ENCODE assay signal across 26 cellular contexts in the genomic region with DNA sequence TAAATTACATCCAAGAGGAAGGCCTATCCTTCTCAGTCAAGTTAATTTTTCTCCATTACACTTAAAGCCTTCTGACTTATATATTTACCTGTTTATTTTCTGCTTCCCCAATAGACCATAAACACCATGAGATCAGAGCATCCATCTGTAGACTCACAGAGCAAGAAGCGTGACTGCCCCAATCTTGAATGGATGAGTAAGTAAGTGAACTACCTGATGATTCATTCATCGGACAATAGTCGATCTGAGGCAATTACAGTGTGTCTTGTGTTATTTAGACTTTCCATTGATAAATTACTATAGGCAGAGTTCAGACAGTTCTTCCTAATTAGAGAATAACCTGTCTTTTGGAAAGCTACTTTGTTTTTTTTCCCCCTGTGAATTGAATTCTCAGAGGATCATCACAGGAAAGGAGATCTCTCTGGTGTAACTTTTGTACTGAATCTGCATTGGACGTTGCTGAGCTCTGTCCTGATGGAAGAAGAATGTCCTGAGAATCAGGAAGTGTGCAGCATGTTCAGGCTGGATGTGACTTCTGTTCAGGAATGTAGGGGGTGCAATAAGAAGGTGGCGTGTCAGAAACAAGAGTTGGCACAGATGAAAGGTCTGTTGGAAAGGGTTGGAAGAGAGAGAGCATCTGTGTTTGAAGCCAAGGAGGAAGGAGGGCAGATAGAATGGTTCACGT.
DNase-seq lines count a peak whose midpoint lies in the region; ATAC-seq, FAIRE-seq and TF ChIP-seq lines count a peak whose summit lies in the region.
"Had no signal": no experiment of that assay in that cellular context is flagged by ENCODE, and none has a peak within 500 bp of the region (broad histone marks: within the 10 kb centered on the region; RNA-seq: fewer than 3 reads in every experiment).

No MANE protein-coding gene starts in this region.

- no peak for DNase-seq in H54 (ENCODE audit: insufficient read length, low spot score)
- DNase-seq in RWPE1 (ENCODE audit: low spot score): peak; percentile 60
- DNase-seq in epithelial cell of prostate (ENCODE audit: low read depth, low spot score): peak; percentile 40
- DNase-seq in mesenchymal stem cell: no peak
- no peak for DNase-seq in GM10248 (ENCODE audit: extremely low spot score)
- no peak for DNase-seq in SW 1271 (lab: John Stamatoyannopoulos, UW)
- no peak for DNase-seq in T-helper 9 cell
- DNase-seq: activated CD8-positive, alpha-beta memory T cell treated with anti-CD3 and anti-CD28 coated beads for 24 hours; activated gamma-delta T cell treated with Interleukin-2 at 50 U/mL for 16 hours; CD8-positive, alpha-beta T cell; DMS79; foreskin fibroblast; heart right ventricle; left cardiac atrium; NCI-H2029 treated with DMSO at 0.1 percent for 48 hours; NCI-H2227 treated with DMSO at 0.1 percent for 48 hours; ovary; Peyer's patch; retina; small intestine; stimulated activated CD8-positive, alpha-beta memory T cell treated with anti-CD3 and anti-CD28 coated beads, Interleukin-4, amount 100 ng/mL, for 48 hours; stomach; T-helper 17 cell; thyroid gland had no signal

- no peak overlapping the region for H3K23ac ChIP-seq in mesenchymal stem cell (ENCODE audit: low read length in 2 of 2)

- no peaks in the 10 kb centered on the region for H3K4me1 ChIP-seq in mesenchymal stem cell (ENCODE audit: control insufficient read depth, insufficient read depth, low read depth, low read length)
- H3K4me1 ChIP-seq: heart right ventricle, Peyer's patch, stomach, thyroid gland had no signal

- no peak overlapping the region for H2BK5ac ChIP-seq in mesenchymal stem cell (ENCODE audit: low read depth, low read length, poor library complexity, severe bottlenecking)

- no peak overlapping the region for H3K4ac ChIP-seq in mesenchymal stem cell (ENCODE audit: low read depth in 1 of 2, low read length in 2 of 2)

- no peak for TF ChIP-seq POLR2A in H54 (IDR thresholded peaks at IDR 0.05; ENCODE audit: low read depth, low read length)

- H3K9ac ChIP-seq in mesenchymal stem cell (ENCODE audit: low read length): no peak overlapping the region

- no peak overlapping the region for H2BK120ac ChIP-seq in mesenchymal stem cell (ENCODE audit: low read depth, low read length)

- no peak overlapping the region for H3K14ac ChIP-seq in mesenchymal stem cell (ENCODE audit: low read length in 2 of 2)

- no peaks in the 10 kb centered on the region for H3K36me3 ChIP-seq in mesenchymal stem cell (ENCODE audit: control insufficient read depth in 1 of 2, insufficient read depth in 2 of 2, low read depth in 1 of 2, low read length in 2 of 2)
- H3K36me3 ChIP-seq: heart right ventricle, ovary, Peyer's patch, stomach, thyroid gland had no signal

- POLR2A ChIA-PET in RWPE1 (lab: Yijun Ruan, JAX; ENCODE audit: low non-redundant PET) (no interaction called here), GM10248 (lab: Yijun Ruan, JAX) (no interaction called here)

- no peak overlapping the region for H2BK15ac ChIP-seq in mesenchymal stem cell (ENCODE audit: low read depth, poor library complexity, severe bottlenecking)

- no peak overlapping the region for H2BK12ac ChIP-seq in mesenchymal stem cell (ENCODE audit: low read length in 2 of 2)

- H4K8ac ChIP-seq in mesenchymal stem cell (ENCODE audit: low read length): no peak overlapping the region

- ATAC-seq in GM19397 (IDR thresholded peaks at IDR 0.05; ENCODE audit: unreplicated experiment): no peak
- ATAC-seq: CD8-positive, alpha-beta T cell; heart right ventricle; left cardiac atrium; T-helper 17 cell had no signal

- CTCF ChIA-PET in RWPE1 (lab: Yijun Ruan, JAX) (no interaction called here), GM10248 (lab: Yijun Ruan, JAX) (no interaction called here)

- TF ChIP-seq CTCF in RWPE1 (conservative IDR thresholded peaks at IDR 0.05; ENCODE audit: low read depth) (no peak), GM10248 (IDR thresholded peaks at IDR 0.05; ENCODE audit: control extremely low read depth, extremely low read depth, low read depth, missing control alignments) (no peak)

- WGBS in mesenchymal stem cell: 71% methylated on average over 5 of the region's 6 CpGs

- H2AK5ac ChIP-seq in mesenchymal stem cell (ENCODE audit: low read length, severe bottlenecking): no peak overlapping the region

- H3K79me1 ChIP-seq in mesenchymal stem cell (replicated peaks; ENCODE audit: low read length, poor library complexity, severe bottlenecking): no peaks in the 10 kb centered on the region

- peak overlapping the region; percentile 27 for H4K91ac ChIP-seq in mesenchymal stem cell (ENCODE audit: low read length)

- no peak overlapping the region for H2AFZ ChIP-seq in mesenchymal stem cell (ENCODE audit: low read depth, low read length)

- no peak overlapping the region for H3K4me2 ChIP-seq in mesenchymal stem cell (ENCODE audit: low read length, poor library complexity, severe bottlenecking)

- H3K4me3 ChIP-seq in mesenchymal stem cell (ENCODE audit: insufficient read depth in 1 of 2, low read depth in 1 of 2, low read length in 2 of 2): no peak overlapping the region
- H3K4me3 ChIP-seq: heart right ventricle, ovary, Peyer's patch, stomach, thyroid gland had no signal

- H3K18ac ChIP-seq in mesenchymal stem cell (ENCODE audit: low read depth in 1 of 2, low read length in 2 of 2): no peak overlapping the region

- peak; percentile 76 for FAIRE-seq in H54 (lab: Jason Lieb, UNC)
- FAIRE-seq: endothelial cell of umbilical vein, small intestine had no signal

- H3K9me3 ChIP-seq in mesenchymal stem cell (ENCODE audit: control insufficient read depth, low read length): peaks cover 5% of the 10 kb centered on the region
- H3K9me3 ChIP-seq: ovary, Peyer's patch, thyroid gland had no signal

- H3K27ac ChIP-seq in RWPE1 (no peak overlapping the region), epithelial cell of prostate (peak overlapping the region; percentile 68), mesenchymal stem cell (ENCODE audit: low read length, poor library complexity, severe bottlenecking) (no peak overlapping the region)
- H3K27ac ChIP-seq: heart right ventricle, ovary, Peyer's patch, stomach, thyroid gland had no signal

- peaks cover 0 to 5% of the 10 kb centered on the region in 2 experiments for H3K27me3 ChIP-seq in mesenchymal stem cell (ENCODE audit: control insufficient read depth in 1 of 2, insufficient read depth in 1 of 2, low read length in 2 of 2)
- H3K27me3 ChIP-seq: heart right ventricle, ovary, Peyer's patch, stomach, thyroid gland had no signal

Comparison
In these comparisons a context has a peak if more than half of its experiments do, and no peak if none do; other contexts are left out.
1. DNase-seq: peak in RWPE1 (single experiment) and epithelial cell of prostate (single experiment); none in H54 (single experiment), mesenchymal stem cell (single experiment), GM10248 (single experiment), SW 1271 (0 of 2) and T-helper 9 cell (single experiment).